1 cellular context compared by ENCODE assay signal in the genomic region with DNA sequence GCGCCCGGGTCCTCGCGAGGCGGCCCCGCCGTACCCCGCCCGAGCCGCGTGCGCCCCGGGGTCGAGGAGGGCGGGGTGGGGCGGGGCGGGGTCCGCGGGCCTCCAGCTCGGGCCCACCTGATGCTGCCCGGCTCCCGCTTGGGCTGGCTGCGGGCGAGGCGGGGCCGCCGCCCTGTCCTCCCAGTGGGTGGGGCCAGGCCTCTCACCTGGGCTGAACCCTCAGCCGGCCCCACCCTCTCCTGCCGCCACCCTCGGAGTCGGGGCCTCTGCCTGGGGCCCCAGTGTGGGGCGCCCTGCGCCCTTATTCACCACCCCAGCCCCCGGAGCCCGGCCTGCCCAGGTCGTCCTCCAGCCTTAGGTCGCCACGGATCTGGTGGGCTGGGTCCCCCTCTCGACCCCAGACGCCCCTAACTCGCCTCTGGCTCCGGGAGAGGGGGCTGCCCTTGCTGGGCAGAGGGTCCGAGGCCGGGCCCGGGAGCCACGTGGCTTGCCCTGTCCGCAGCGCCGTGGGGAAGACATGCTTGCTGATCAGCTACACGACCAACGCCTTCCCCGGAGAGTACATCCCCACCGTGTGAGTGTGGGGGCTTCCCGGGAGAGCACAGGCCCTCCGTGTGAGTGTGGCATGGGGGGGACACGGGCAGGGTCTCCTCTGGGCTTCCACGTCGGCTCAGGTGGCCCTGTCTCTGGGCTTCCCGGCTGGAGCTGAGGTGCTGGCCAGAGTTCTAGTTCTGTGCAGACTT.
TF ChIP-seq lines count a peak whose summit lies in the region.

No MANE protein-coding gene starts in this region.

TF ChIP-seq in K562, 482 proteins besides CTCF, POLR2A, EP300 and RAD21 (continued from another document):
- TF ChIP-seq, protein P1, sequence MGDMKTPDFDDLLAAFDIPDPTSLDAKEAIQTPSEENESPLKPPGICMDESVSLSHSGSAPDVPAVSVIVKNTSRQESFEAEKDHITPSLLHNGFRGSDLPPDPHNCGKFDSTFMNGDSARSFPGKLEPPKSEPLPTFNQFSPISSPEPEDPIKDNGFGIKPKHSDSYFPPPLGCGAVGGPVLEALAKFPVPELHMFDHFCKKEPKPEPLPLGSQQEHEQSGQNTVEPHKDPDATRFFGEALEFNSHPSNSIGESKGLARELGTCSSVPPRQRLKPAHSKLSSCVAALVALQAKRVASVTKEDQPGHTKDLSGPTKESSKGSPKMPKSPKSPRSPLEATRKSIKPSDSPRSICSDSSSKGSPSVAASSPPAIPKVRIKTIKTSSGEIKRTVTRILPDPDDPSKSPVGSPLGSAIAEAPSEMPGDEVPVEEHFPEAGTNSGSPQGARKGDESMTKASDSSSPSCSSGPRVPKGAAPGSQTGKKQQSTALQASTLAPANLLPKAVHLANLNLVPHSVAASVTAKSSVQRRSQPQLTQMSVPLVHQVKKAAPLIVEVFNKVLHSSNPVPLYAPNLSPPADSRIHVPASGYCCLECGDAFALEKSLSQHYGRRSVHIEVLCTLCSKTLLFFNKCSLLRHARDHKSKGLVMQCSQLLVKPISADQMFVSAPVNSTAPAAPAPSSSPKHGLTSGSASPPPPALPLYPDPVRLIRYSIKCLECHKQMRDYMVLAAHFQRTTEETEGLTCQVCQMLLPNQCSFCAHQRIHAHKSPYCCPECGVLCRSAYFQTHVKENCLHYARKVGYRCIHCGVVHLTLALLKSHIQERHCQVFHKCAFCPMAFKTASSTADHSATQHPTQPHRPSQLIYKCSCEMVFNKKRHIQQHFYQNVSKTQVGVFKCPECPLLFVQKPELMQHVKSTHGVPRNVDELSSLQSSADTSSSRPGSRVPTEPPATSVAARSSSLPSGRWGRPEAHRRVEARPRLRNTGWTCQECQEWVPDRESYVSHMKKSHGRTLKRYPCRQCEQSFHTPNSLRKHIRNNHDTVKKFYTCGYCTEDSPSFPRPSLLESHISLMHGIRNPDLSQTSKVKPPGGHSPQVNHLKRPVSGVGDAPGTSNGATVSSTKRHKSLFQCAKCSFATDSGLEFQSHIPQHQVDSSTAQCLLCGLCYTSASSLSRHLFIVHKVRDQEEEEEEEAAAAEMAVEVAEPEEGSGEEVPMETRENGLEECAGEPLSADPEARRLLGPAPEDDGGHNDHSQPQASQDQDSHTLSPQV (IDR thresholded peaks at IDR 0.05) = peak; percentile 77; the same call in 1 of the 2 replicates
- TF ChIP-seq MYBL2 (IDR thresholded peaks at IDR 0.05; ENCODE audit: low read depth) (no peak), MYBL2 (CRISPR knock-in tag; IDR thresholded peaks at IDR 0.05; ENCODE audit: borderline replicate concordance) (no peak), RNF219 (CRISPR knock-in tag; IDR thresholded peaks at IDR 0.05) (no peak), CREB3L1 (IDR thresholded peaks at IDR 0.05; ENCODE audit: borderline replicate concordance, low read depth) (peak; percentile 80), RB1 (IDR thresholded peaks at IDR 0.05; ENCODE audit: low read depth) (peak; percentile 63), NFIX (CRISPR knock-in tag; IDR thresholded peaks at IDR 0.05; ENCODE audit: low read depth) (no peak), SNIP1 (IDR thresholded peaks at IDR 0.05; ENCODE audit: low read depth) (no peak), ZNF274 (IDR thresholded peaks at IDR 0.05; ENCODE audit: borderline replicate concordance, low read depth, low read length) (no peak), SUPT5H (IDR thresholded peaks at IDR 0.05) (peak; percentile 73), MGA (IDR thresholded peaks at IDR 0.05) (peak; percentile 81), PTTG1 (tag; IDR thresholded peaks at IDR 0.05; ENCODE audit: low read depth) (no peak), YY1 (IDR thresholded peaks at IDR 0.05; ENCODE audit: borderline replicate concordance in 1 of 3, control insufficient read depth in 1 of 3, extremely low read depth in 1 of 3, insufficient read depth in 3 of 3, insufficient read length in 1 of 3, insufficient replicate concordance in 2 of 3, low read depth in 1 of 3, low read length in 2 of 3) (no peak), ZNF316 (IDR thresholded peaks at IDR 0.05) (no peak), MEF2D (tag; conservative IDR thresholded peaks at IDR 0.05; ENCODE audit: low read depth) (no peak), ZFP91 (CRISPR knock-in tag; IDR thresholded peaks at IDR 0.05) (no peak), SMAD3 (CRISPR knock-in tag; conservative IDR thresholded peaks at IDR 0.05) (no peak), ILF3 (IDR thresholded peaks at IDR 0.05; ENCODE audit: borderline replicate concordance) (no peak), CHD2 (IDR thresholded peaks at IDR 0.05; ENCODE audit: low read depth, low read length) (no peak), RUNX1 (IDR thresholded peaks at IDR 0.05; ENCODE audit: low read depth) (no peak), THRA (IDR thresholded peaks at IDR 0.05) (no peak), KAT7 (CRISPR knock-in tag; IDR thresholded peaks at IDR 0.05; ENCODE audit: borderline replicate concordance) (no peak; the same call in 1 of the 2 replicates), CBX3 (IDR thresholded peaks at IDR 0.05; ENCODE audit: borderline replicate concordance in 1 of 2, low read length in 2 of 2) (no peak)
